In the genomic region with DNA sequence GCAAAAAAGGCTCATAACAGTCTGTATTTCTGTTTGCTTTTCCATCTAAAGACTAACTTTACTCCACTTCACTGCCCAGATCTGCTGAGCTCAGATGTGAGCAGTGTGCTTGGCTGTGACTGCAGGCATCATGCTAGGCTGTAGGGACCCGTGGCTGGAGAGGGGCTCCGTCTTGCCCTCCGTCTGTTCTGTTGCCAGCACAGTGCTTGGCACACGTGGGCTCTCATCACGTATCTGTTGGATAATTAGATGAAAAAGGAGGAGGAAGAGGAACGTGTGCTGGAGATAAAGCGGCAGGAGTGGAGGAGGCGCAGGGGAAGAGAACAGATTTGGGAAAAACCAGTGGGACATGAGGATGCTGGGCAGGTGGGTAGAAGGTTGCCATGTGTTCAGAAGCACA, we compare ENCODE assay signal across 24 cellular contexts. TPM values are rescaled to one million over a fixed set of nuclear protein-coding genes. Genes with fewer than 3 reads are reported as not detected.
DNase-seq lines count a peak whose midpoint lies in the region; ATAC-seq and TF ChIP-seq lines count a peak whose summit lies in the region.
"Had no signal": no experiment of that assay in that cellular context is flagged by ENCODE, and none has a peak within 500 bp of the region (broad histone marks: within the 10 kb centered on the region; RNA-seq: fewer than 3 reads in every experiment).

No MANE protein-coding gene starts in this region.

- peak overlapping the region; percentile 19 for H2BK15ac ChIP-seq in mesenchymal stem cell (ENCODE audit: low read depth, poor library complexity, severe bottlenecking)

- H3K23ac ChIP-seq in mesenchymal stem cell (ENCODE audit: low read length in 2 of 2) (no peak overlapping the region), trophoblast cell (ENCODE audit: low read length) (no peak overlapping the region)

- H3K79me1 ChIP-seq in mesenchymal stem cell (replicated peaks; ENCODE audit: low read length, poor library complexity, severe bottlenecking) (no peaks in the 10 kb centered on the region), trophoblast cell (ENCODE audit: low read length) (peaks cover 6% of the 10 kb centered on the region)

- no peak for TF ChIP-seq POLR2A in prostate gland (IDR thresholded peaks at IDR 0.05)

- H2AFZ ChIP-seq in mesenchymal stem cell (ENCODE audit: low read depth, low read length) (no peak overlapping the region), trophoblast cell (ENCODE audit: insufficient read depth, low read length, poor library complexity) (no peak overlapping the region)
- H2AFZ ChIP-seq: PC-9 had no signal

- H2BK5ac ChIP-seq in mesenchymal stem cell (ENCODE audit: low read depth, low read length, poor library complexity, severe bottlenecking) (no peak overlapping the region), trophoblast cell (ENCODE audit: low read depth, low read length, poor library complexity) (no peak overlapping the region)

- H3K4ac ChIP-seq in mesenchymal stem cell (ENCODE audit: low read depth in 1 of 2, low read length in 2 of 2) (no peak overlapping the region), trophoblast cell (ENCODE audit: low read depth, low read length) (no peak overlapping the region)

- H3K9ac ChIP-seq in mesenchymal stem cell (ENCODE audit: low read length) (no peak overlapping the region), trophoblast cell (ENCODE audit: low read length) (no peak overlapping the region)
- H3K9ac ChIP-seq: BLaER1 had no signal

- peaks cover 7% of the 10 kb centered on the region for H3K9me3 Mint-ChIP-seq in T-helper 2 cell treated with Interferon-gamma antibody and Interleukin-4, amounts not matched to agents 5 μg/mL and 100 μg/mL, for 36 hours
- H3K9me3 Mint-ChIP-seq in activated naive CD8-positive, alpha-beta T cell treated with anti-CD3 and anti-CD28 coated beads, Interleukin-2, amount 10 ng/mL, durations not matched to agents 7 days and 5 days: peaks cover 10% of the 10 kb centered on the region
- H3K9me3 Mint-ChIP-seq: CD4-positive, alpha-beta memory T cell had no signal

- H3K27ac Mint-ChIP-seq in T-helper 2 cell treated with Interferon-gamma antibody and Interleukin-4, amounts not matched to agents 5 μg/mL and 100 μg/mL, for 36 hours: peak overlapping the region; percentile 47
- peak overlapping the region; percentile 10 for H3K27ac Mint-ChIP-seq in activated naive CD8-positive, alpha-beta T cell treated with anti-CD3 and anti-CD28 coated beads, Interleukin-2, amount 10 ng/mL, durations not matched to agents 7 days and 5 days

- H3K27ac ChIP-seq in mesenchymal stem cell (ENCODE audit: low read length, poor library complexity, severe bottlenecking) (no peak overlapping the region), trophoblast cell (ENCODE audit: low read depth, low read length) (no peak overlapping the region), prostate gland (no peak overlapping the region)
- H3K27ac ChIP-seq: 22Rv1, BLaER1, RWPE1 had no signal

- no peaks in the 10 kb centered on the region for H3K27me3 Mint-ChIP-seq in T-helper 2 cell treated with Interferon-gamma antibody and Interleukin-4, amounts not matched to agents 5 μg/mL and 100 μg/mL, for 36 hours (ENCODE audit: low read depth)
- no peaks in the 10 kb centered on the region for H3K27me3 Mint-ChIP-seq in activated naive CD8-positive, alpha-beta T cell treated with anti-CD3 and anti-CD28 coated beads, Interleukin-2, amount 10 ng/mL, durations not matched to agents 7 days and 5 days
- H3K27me3 Mint-ChIP-seq: CD4-positive, alpha-beta memory T cell had no signal

- H3K4me2 ChIP-seq in mesenchymal stem cell (ENCODE audit: low read length, poor library complexity, severe bottlenecking) (no peak overlapping the region), trophoblast cell (ENCODE audit: low read length) (no peak overlapping the region)
- H3K4me2 ChIP-seq: BLaER1 had no signal

- 89% methylated on average over 8 of the region's 8 CpGs for WGBS in mesenchymal stem cell
- WGBS in trophoblast cell (ENCODE audit: extremely low coverage, insufficient coverage, insufficient read length): no CpG with 5 or more reads among the region's 8 CpGs
- WGBS in prostate gland: 85% methylated on average over 8 of the region's 8 CpGs

- no peaks in the 10 kb centered on the region for H3K9me3 ChIP-seq in mesenchymal stem cell (ENCODE audit: control insufficient read depth, low read length)
- H3K9me3 ChIP-seq in trophoblast cell (ENCODE audit: insufficient read depth, low read depth, low read length): no peaks in the 10 kb centered on the region
- no peaks in the 10 kb centered on the region for H3K9me3 ChIP-seq in prostate gland
- H3K9me3 ChIP-seq: BLaER1 had no signal

- H3K36me3 ChIP-seq in mesenchymal stem cell (ENCODE audit: control insufficient read depth in 1 of 2, insufficient read depth in 2 of 2, low read depth in 1 of 2, low read length in 2 of 2) (no peaks in the 10 kb centered on the region), trophoblast cell (ENCODE audit: control insufficient read depth in 1 of 2, insufficient read depth in 2 of 2, low read length in 2 of 2) (no peaks in the 10 kb centered on the region), prostate gland (no peaks in the 10 kb centered on the region)
- H3K36me3 ChIP-seq: BLaER1 had no signal

- H2AK5ac ChIP-seq in mesenchymal stem cell (ENCODE audit: low read length, severe bottlenecking) (peak overlapping the region; percentile 72), trophoblast cell (ENCODE audit: low read length) (peak overlapping the region; percentile 4)

- H3K14ac ChIP-seq in mesenchymal stem cell (ENCODE audit: low read length in 2 of 2) (peak overlapping the region in 1 of 2 experiments; percentile 19), trophoblast cell (ENCODE audit: low read length) (no peak overlapping the region)

- no peak overlapping the region for H2BK120ac ChIP-seq in mesenchymal stem cell (ENCODE audit: low read depth, low read length)
- no peak overlapping the region for H2BK120ac ChIP-seq in trophoblast cell (ENCODE audit: insufficient read depth, low read length, poor library complexity)

- peaks cover 7% of the 10 kb centered on the region for H3K4me1 ChIP-seq in mesenchymal stem cell (ENCODE audit: control insufficient read depth, insufficient read depth, low read depth, low read length)
- peaks cover 7 to 11% of the 10 kb centered on the region in 2 experiments for H3K4me1 ChIP-seq in trophoblast cell (ENCODE audit: control insufficient read depth in 1 of 2, insufficient read depth in 2 of 2, low read length in 2 of 2)
- H3K4me1 ChIP-seq in prostate gland (replicated peaks): no peaks in the 10 kb centered on the region

- H3K27me3 ChIP-seq in mesenchymal stem cell (ENCODE audit: control insufficient read depth in 1 of 2, insufficient read depth in 1 of 2, low read length in 2 of 2) (no peaks in the 10 kb centered on the region), trophoblast cell (ENCODE audit: insufficient read depth, low read length) (no peaks in the 10 kb centered on the region), prostate gland (replicated peaks; ENCODE audit: insufficient read depth) (no peaks in the 10 kb centered on the region)
- H3K27me3 ChIP-seq: BLaER1 had no signal

- H3K18ac ChIP-seq in mesenchymal stem cell (ENCODE audit: low read depth in 1 of 2, low read length in 2 of 2) (peak overlapping the region in 1 of 2 experiments; percentile 25), trophoblast cell (ENCODE audit: low read length) (no peak overlapping the region)

- no peak overlapping the region for H3K4me3 ChIP-seq in mesenchymal stem cell (ENCODE audit: insufficient read depth in 1 of 2, low read depth in 1 of 2, low read length in 2 of 2)
- no peak overlapping the region for H3K4me3 ChIP-seq in trophoblast cell (ENCODE audit: low read depth, low read length)
- H3K4me3 ChIP-seq in prostate gland: no peak overlapping the region
- H3K4me3 ChIP-seq: BLaER1, PC-9 had no signal

- H4K91ac ChIP-seq in mesenchymal stem cell (ENCODE audit: low read length) (no peak overlapping the region), trophoblast cell (ENCODE audit: low read depth, low read length) (peak overlapping the region; percentile 22)

- intact Hi-C loops in prostate gland (cut with DNase I): no loop called here

- H3K4me3 Mint-ChIP-seq in T-helper 2 cell treated with Interferon-gamma antibody and Interleukin-4, amounts not matched to agents 5 μg/mL and 100 μg/mL, for 36 hours: peak overlapping the region; percentile 2
- no peak overlapping the region for H3K4me3 Mint-ChIP-seq in activated naive CD8-positive, alpha-beta T cell treated with anti-CD3 and anti-CD28 coated beads, Interleukin-2, amount 10 ng/mL, durations not matched to agents 7 days and 5 days
- H3K4me3 Mint-ChIP-seq: CD4-positive, alpha-beta memory T cell had no signal

- H4K8ac ChIP-seq in mesenchymal stem cell (ENCODE audit: low read length) (no peak overlapping the region), trophoblast cell (ENCODE audit: low read depth, low read length) (no peak overlapping the region)

- H3K4me1 Mint-ChIP-seq in T-helper 2 cell treated with Interferon-gamma antibody and Interleukin-4, amounts not matched to agents 5 μg/mL and 100 μg/mL, for 36 hours (ENCODE audit: low read depth): peaks cover 32% of the 10 kb centered on the region
- H3K4me1 Mint-ChIP-seq in activated naive CD8-positive, alpha-beta T cell treated with anti-CD3 and anti-CD28 coated beads, Interleukin-2, amount 10 ng/mL, durations not matched to agents 7 days and 5 days: peaks cover 27% of the 10 kb centered on the region

- ATAC-seq in activated naive CD8-positive, alpha-beta T cell treated with anti-CD3 and anti-CD28 coated beads, Interleukin-2, amount 10 ng/mL, durations not matched to agents 7 days and 5 days (ENCODE audit: low read depth): no peak

- peak overlapping the region in 1 of 2 experiments; percentile 90 for H2BK12ac ChIP-seq in mesenchymal stem cell (ENCODE audit: low read length in 2 of 2)
- peak overlapping the region; percentile 5 for H2BK12ac ChIP-seq in trophoblast cell (ENCODE audit: low read length)

- no peak overlapping the region for H4K12ac ChIP-seq in trophoblast cell (ENCODE audit: low read depth, low read length)

- POLR2A ChIA-PET in activated naive CD8-positive, alpha-beta T cell treated with anti-CD3 and anti-CD28 coated beads, Interleukin-2, amount 10 ng/mL, durations not matched to agents 7 days and 5 days (lab: Charles Lee): interaction anchor here (0.9 kb wide), 1 partner anchor 8 kb away, joined by 3 read pairs; no protein-coding TSS in a partner anchor

- DNase-seq in T-helper 2 cell treated with Interferon-gamma antibody and Interleukin-4, amounts not matched to agents 5 μg/mL and 100 μg/mL, for 36 hours (ENCODE audit: low spot score): no peak
- DNase-seq in T-helper 2 cell (no peak), mesenchymal stem cell (no peak), trophoblast cell (no peak), prostate gland (ENCODE audit: low spot score) (no peak), NCI-H524 (lab: John Stamatoyannopoulos, UW) (no peak), foreskin melanocyte (no peak)
- DNase-seq in activated naive CD8-positive, alpha-beta T cell treated with anti-CD3 and anti-CD28 coated beads, Interleukin-2, amount 10 ng/mL, durations not matched to agents 7 days and 5 days: no peak
- DNase-seq: ACHN; Calu3; CD4-positive, alpha-beta memory T cell; DMS153; MM.1S; NCI-H1048; NCI-H1417 treated with DMSO at 0.1 percent for 48 hours; NCI-H187; NCI-H2107; NCI-H510A; NCI-H748 treated with DMSO at 0.1 percent for 48 hours; SHP77 treated with DMSO at 0.1 percent for 48 hours had no signal

- TF ChIP-seq CTCF in prostate gland (IDR thresholded peaks at IDR 0.05): no peak

- H3K36me3 Mint-ChIP-seq in T-helper 2 cell treated with Interferon-gamma antibody and Interleukin-4, amounts not matched to agents 5 μg/mL and 100 μg/mL, for 36 hours (ENCODE audit: low read depth): peaks cover 16% of the 10 kb centered on the region
- H3K36me3 Mint-ChIP-seq in activated naive CD8-positive, alpha-beta T cell treated with anti-CD3 and anti-CD28 coated beads, Interleukin-2, amount 10 ng/mL, durations not matched to agents 7 days and 5 days: peaks cover 27% of the 10 kb centered on the region
- H3K36me3 Mint-ChIP-seq: CD4-positive, alpha-beta memory T cell had no signal

- no peaks in the 10 kb centered on the region for H3K79me2 ChIP-seq in trophoblast cell (ENCODE audit: control insufficient read depth, insufficient read depth, low read length, poor library complexity)

RNA-seq across cellular contexts. Expression of gene IER3, which starts 57.6 kb away (rescaled TPM):
- 10 to 100 TPM; 49.1 to 52.7 TPM for total RNA-seq in activated naive CD8-positive, alpha-beta T cell treated with anti-CD3 and anti-CD28 coated beads, Interleukin-2, amount 10 ng/mL, durations not matched to agents 7 days and 5 days
- 220 TPM for polyA plus RNA-seq in mesenchymal stem cell (2013, experiment 1 of 2)
- 207 TPM for polyA plus RNA-seq in mesenchymal stem cell (2013, experiment 2 of 2)
- 366 and 374 TPM in 2 replicates for polyA plus RNA-seq in trophoblast cell (2013)
- total RNA-seq in prostate gland: 10 to 100 TPM; 13.9 to 26.4 TPM

RNA-seq across cellular contexts. Expression of gene FLOT1, which starts 59.5 kb away (rescaled TPM):
- 100 to 1,000 TPM; 261 to 271 TPM for total RNA-seq in activated naive CD8-positive, alpha-beta T cell treated with anti-CD3 and anti-CD28 coated beads, Interleukin-2, amount 10 ng/mL, durations not matched to agents 7 days and 5 days
- polyA plus RNA-seq in mesenchymal stem cell (2013, experiment 1 of 2): 120 TPM
- polyA plus RNA-seq in mesenchymal stem cell (2013, experiment 2 of 2): 118 TPM
- 66.9 and 72.1 TPM in 2 replicates for polyA plus RNA-seq in trophoblast cell (2013)
- total RNA-seq in prostate gland: 100 to 1,000 TPM; 117 to 133 TPM
